ENCODE assay signal across 1 cellular context in the genomic region with DNA sequence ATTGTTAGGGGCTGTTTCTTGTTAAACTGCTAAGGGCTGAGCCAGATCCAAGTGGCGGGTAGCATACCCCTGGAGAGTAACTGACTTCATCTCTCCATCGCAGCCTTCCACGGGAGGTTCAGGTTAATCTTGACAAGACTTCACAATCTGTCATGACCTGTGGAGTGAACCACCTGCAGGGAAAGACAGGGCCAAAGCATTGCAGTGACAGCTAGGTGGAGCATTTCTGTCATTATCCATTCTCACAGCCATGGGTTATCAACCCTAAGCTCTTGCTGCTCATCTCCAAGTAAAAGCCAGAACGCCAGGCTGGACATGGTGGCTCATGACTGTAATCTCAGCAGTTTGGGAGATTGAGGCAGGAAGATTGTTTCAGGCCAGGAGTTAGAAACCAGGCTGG.
TF ChIP-seq lines count a peak whose summit lies in the region.

No MANE protein-coding gene starts in this region.

TF ChIP-seq in GM23338, 12 proteins besides CTCF, POLR2A, EP300 and RAD21 (continued from another document):
- TF ChIP-seq ETS1 (IDR thresholded peaks at IDR 0.05) (no peak), EZH2phosphoT487 (IDR thresholded peaks at IDR 0.05; ENCODE audit: unreplicated experiment) (no peak), ZNF331 (CRISPR knock-in tag; IDR thresholded peaks at IDR 0.05; ENCODE audit: low read depth) (no peak), STAT1 (IDR thresholded peaks at IDR 0.05; ENCODE audit: unreplicated experiment) (no peak), REST (IDR thresholded peaks at IDR 0.05; ENCODE audit: unreplicated experiment) (no peak)
